Comparison of ENCODE assay signal across 8 cellular contexts in the genomic region with DNA sequence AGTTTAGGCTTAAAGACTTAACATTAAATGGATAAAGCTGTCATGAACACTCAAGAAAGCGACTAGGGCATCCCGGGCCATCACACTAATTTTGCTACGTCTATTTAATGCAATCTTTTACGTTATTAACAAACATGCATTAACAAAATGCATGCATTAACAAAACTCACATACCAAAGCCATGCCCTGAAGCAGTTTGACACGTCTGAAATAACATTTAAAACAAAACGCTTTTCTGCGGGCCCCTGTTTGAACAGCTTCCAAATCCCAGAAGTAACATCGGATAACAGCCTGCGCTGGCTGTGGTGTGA. TPM values are rescaled to one million over a fixed set of nuclear protein-coding genes. Genes with fewer than 3 reads are reported as not detected.
A peak's percentile ranks its signal among the peaks of the same experiment; 100 is the strongest.
DNase-seq lines count a peak whose midpoint lies in the region; ATAC-seq, FAIRE-seq and TF ChIP-seq lines count a peak whose summit lies in the region.

No MANE protein-coding gene starts in this region.

- H3K9ac ChIP-seq in SU-DHL-6 (ENCODE audit: low read length) = peak overlapping the region; percentile 49; the same call in 1 of the 2 replicates

- H3K4me3 ChIP-seq in H7 (ENCODE audit: insufficient read depth, low read depth, low read length) = peak overlapping the region; percentile 86
- peak overlapping the region; percentile 54 for H3K4me3 ChIP-seq in SU-DHL-6 (ENCODE audit: insufficient read depth, low read length, poor library complexity, severe bottlenecking)
- H3K4me3 ChIP-seq in fibroblast of pulmonary artery (replicated peaks; ENCODE audit: low read depth, low read length) = peak overlapping the region; percentile 58
- H3K4me3 ChIP-seq in sigmoid colon = peak overlapping the region; percentile 44 to 76 (median 71)

- no peaks in the 10 kb centered on the region for H3K79me2 ChIP-seq in SU-DHL-6 (ENCODE audit: insufficient read depth, low read length)

- H3K4me1 ChIP-seq in sigmoid colon = peaks cover 0 to 20% (median 15%) of the 10 kb centered on the region in 4 donors

- DNase-seq in H7 (no peak), fibroblast of pulmonary artery (ENCODE audit: low read depth) (no peak), sigmoid colon (no peak), HTR-8/SVneo (ENCODE audit: insufficient read length, low spot score) (no peak), posterior vena cava (ENCODE audit: low spot score) (no peak), sciatic nerve (ENCODE audit: low spot score) (no peak)

- no peak for FAIRE-seq in HTR-8/SVneo (lab: Jason Lieb, UNC)

- ATAC-seq in HG03095 (IDR thresholded peaks at IDR 0.05; ENCODE audit: unreplicated experiment) (no peak), sciatic nerve (no peak)

- intact Hi-C loops in sigmoid colon (cut with DNase I) (no loop called here), posterior vena cava (cut with DNase I) (no loop called here), sciatic nerve (cut with DNase I) (no loop called here)

- H3K27ac ChIP-seq in SU-DHL-6 (ENCODE audit: low read depth, low read length) (no peak overlapping the region), sigmoid colon (peak overlapping the region; percentile 70 to 79 (median 72))

- H3F3A ChIP-seq in SU-DHL-6 (ENCODE audit: insufficient read depth) = peaks cover 20% of the 10 kb centered on the region

- no peaks in the 10 kb centered on the region for H3K36me3 ChIP-seq in H7 (replicated peaks; ENCODE audit: control insufficient read depth, insufficient read depth, low read length)
- H3K36me3 ChIP-seq in SU-DHL-6 (ENCODE audit: low read length) = no peaks in the 10 kb centered on the region
- no peaks in the 10 kb centered on the region for H3K36me3 ChIP-seq in sigmoid colon

- no peaks in the 10 kb centered on the region for H3K9me2 ChIP-seq in SU-DHL-6 (replicated peaks; ENCODE audit: insufficient read depth, low read length)

- no peak for TF ChIP-seq CTCF in SU-DHL-6 (IDR thresholded peaks at IDR 0.05; ENCODE audit: insufficient read depth, low read length, poor library complexity, severe bottlenecking)
- no peak for TF ChIP-seq CTCF in fibroblast of pulmonary artery (IDR thresholded peaks at IDR 0.05; ENCODE audit: low read length, missing control alignments)
- TF ChIP-seq CTCF in sigmoid colon (IDR thresholded peaks at IDR 0.05) = no peak

- TF ChIP-seq POLR2A in sigmoid colon (IDR thresholded peaks at IDR 0.05) = no peak

- peak overlapping the region; percentile 82 for H2AFZ ChIP-seq in SU-DHL-6 (ENCODE audit: low read depth, low read length, severe bottlenecking)

- H3K27me3 ChIP-seq in H7 (ENCODE audit: control insufficient read depth, insufficient read depth, low read length) (no peaks in the 10 kb centered on the region), SU-DHL-6 (ENCODE audit: low read length) (no peaks in the 10 kb centered on the region), sigmoid colon (no peaks in the 10 kb centered on the region)

- WGBS in sigmoid colon, 2 donors = 7 to 13% methylated on average over 9 of the region's 9 CpGs

- H3K9me3 ChIP-seq in SU-DHL-6 (ENCODE audit: insufficient read depth, low read length) (no peaks in the 10 kb centered on the region), sigmoid colon (no peaks in the 10 kb centered on the region)

- H4K20me1 ChIP-seq in SU-DHL-6 (ENCODE audit: low read depth, low read length) = peaks cover 3% of the 10 kb centered on the region; the same call in 1 of the 2 replicates

- TF ChIP-seq EP300 in sigmoid colon (IDR thresholded peaks at IDR 0.05) = no peak

- H3K4me2 ChIP-seq in SU-DHL-6 (ENCODE audit: low read depth, low read length, poor library complexity, severe bottlenecking) = peak overlapping the region; percentile 73

RNA-seq across cellular contexts. Expression of a gene that starts 0.5 kb away (rescaled TPM):
- 15.3 and 25.4 TPM in 2 replicates for total RNA-seq in H7 (2014; rRNA removed; shearing (Covaris generic))
- total RNA-seq in sigmoid colon (1 to 10 TPM; 4.6 to 7.8 (median 5.0) TPM), posterior vena cava (1 to 10 TPM; 4.2 to 4.5 TPM), sciatic nerve (6.4 TPM)
- 1 to 10 TPM in 2 of 3 donors, not detected in 1; 1.2 to 2.5 TPM for polyA plus RNA-seq in sigmoid colon
